ENCODE assay signal across 18 cellular contexts in genomic region chr17:30429155-30429554, GRCh38. TPM values are rescaled to one million over a fixed set of nuclear protein-coding genes. Genes with fewer than 3 reads are reported as not detected.
DNase-seq lines count a peak whose midpoint lies in the region; ATAC-seq and TF ChIP-seq lines count a peak whose summit lies in the region.
"Had no signal": no experiment of that assay in that cellular context is flagged by ENCODE, and none has a peak within 500 bp of the region (broad histone marks: within the 10 kb centered on the region; RNA-seq: fewer than 3 reads in every experiment).

No MANE protein-coding gene starts in this region.

- H3K36me3 ChIP-seq in GM23248 (ENCODE audit: low read depth) = peaks cover 8% of the 10 kb centered on the region

- TF ChIP-seq CTCF in cardiac fibroblast (IDR thresholded peaks at IDR 0.05; ENCODE audit: low read depth, low read length) = no peak
- no peak for TF ChIP-seq CTCF in activated CD8-positive, alpha-beta T cell treated with anti-CD3 and anti-CD28 coated beads for 36 hours (IDR thresholded peaks at IDR 0.05)

- H3K4me1 ChIP-seq in GM23248 (ENCODE audit: insufficient read depth) = peaks cover 27% of the 10 kb centered on the region
- H3K4me1 ChIP-seq: Peyer's patch had no signal

- WGBS in GM23248 (ENCODE audit: low coverage in 1 of 2, low lambda C conversion rate in 2 of 2, missing lambda C conversion rate in 2 of 2), 2 experiments = 8 to 10% methylated on average over 1 of the region's 1 CpG

- H3K9me3 Mint-ChIP-seq in stimulated activated naive CD8-positive, alpha-beta T cell treated with anti-CD3 and anti-CD28 coated beads, Interleukin-15, amount 100 ng/mL, for 72 hours = no peaks in the 10 kb centered on the region
- H3K9me3 Mint-ChIP-seq in activated CD8-positive, alpha-beta T cell treated with anti-CD3 and anti-CD28 coated beads for 36 hours = no peaks in the 10 kb centered on the region
- H3K9me3 Mint-ChIP-seq: activated naive CD4-positive, alpha-beta T cell treated with anti-CD3 and anti-CD28 coated beads, Interleukin-2, amount 50 U/mL, for 24 hours; CD4-positive, CD25-positive, alpha-beta regulatory T cell; H9 had no signal

- peak overlapping the region; percentile 10; the same call in 1 of the 2 replicates for H2AFZ ChIP-seq in GM23248

- no peaks in the 10 kb centered on the region for H3K27me3 Mint-ChIP-seq in stimulated activated naive CD8-positive, alpha-beta T cell treated with anti-CD3 and anti-CD28 coated beads, Interleukin-15, amount 100 ng/mL, for 72 hours
- no peaks in the 10 kb centered on the region for H3K27me3 Mint-ChIP-seq in activated CD8-positive, alpha-beta T cell treated with anti-CD3 and anti-CD28 coated beads for 36 hours
- H3K27me3 Mint-ChIP-seq: activated naive CD4-positive, alpha-beta T cell treated with anti-CD3 and anti-CD28 coated beads, Interleukin-2, amount 50 U/mL, for 24 hours; CD4-positive, CD25-positive, alpha-beta regulatory T cell; progenitor cell of endocrine pancreas had no signal

- peak overlapping the region; percentile 58 for H3K9ac ChIP-seq in GM23248

- POLR2A ChIA-PET in activated CD8-positive, alpha-beta T cell treated with anti-CD3 and anti-CD28 coated beads for 36 hours (lab: Charles Lee) = no interaction called here

- DNase-seq in GM23248 (peak; percentile 84), cardiac fibroblast (ENCODE audit: low read depth in 2 of 2) (peak; percentile 64 to 65), iris pigment epithelial cell (ENCODE audit: low read depth) (peak; percentile 61)
- DNase-seq in stimulated activated naive CD8-positive, alpha-beta T cell treated with anti-CD3 and anti-CD28 coated beads, Interleukin-15, amount 100 ng/mL, for 72 hours = no peak
- DNase-seq in stimulated activated CD8-positive, alpha-beta memory T cell treated with anti-CD3 and anti-CD28 coated beads, Interleukin-4, amount 100 ng/mL, for 48 hours = no peak
- no peak for DNase-seq in activated CD8-positive, alpha-beta T cell treated with anti-CD3 and anti-CD28 coated beads for 36 hours
- DNase-seq: activated CD4-positive, alpha-beta T cell treated with anti-CD3 and anti-CD28 coated beads for 48 hours; CD4-positive, CD25-positive, alpha-beta regulatory T cell; DMS53; foreskin keratinocyte; H9; NCI-H1417 treated with DMSO at 0.1 percent for 48 hours; Peyer's patch; stimulated activated CD4-positive, alpha-beta T cell treated with anti-CD3 and anti-CD28 coated beads, Interleukin-4, amount 100 ng/mL, for 4 hours had no signal

- H3K4me3 Mint-ChIP-seq in stimulated activated naive CD8-positive, alpha-beta T cell treated with anti-CD3 and anti-CD28 coated beads, Interleukin-15, amount 100 ng/mL, for 72 hours = no peak overlapping the region
- no peak overlapping the region for H3K4me3 Mint-ChIP-seq in activated CD8-positive, alpha-beta T cell treated with anti-CD3 and anti-CD28 coated beads for 36 hours
- H3K4me3 Mint-ChIP-seq: activated naive CD4-positive, alpha-beta T cell treated with anti-CD3 and anti-CD28 coated beads, Interleukin-2, amount 50 U/mL, for 24 hours; CD4-positive, CD25-positive, alpha-beta regulatory T cell; H9 had no signal

- H3K4me3 ChIP-seq in GM23248 (0 out of 2 replicates have a peak overlapping the region, but pooled peaks have one; percentile 5), cardiac fibroblast (replicated peaks in 1 of 2; ENCODE audit: low read depth in 2 of 2, low read length in 2 of 2) (no peak overlapping the region)
- H3K4me3 ChIP-seq: Peyer's patch, smooth muscle cell had no signal

- peak overlapping the region; percentile 78 for H3K27ac ChIP-seq in GM23248
- H3K27ac ChIP-seq: foreskin keratinocyte, Peyer's patch had no signal

- intact Hi-C loops in activated CD8-positive, alpha-beta T cell treated with anti-CD3 and anti-CD28 coated beads for 36 hours (cut with micrococcal nuclease) = no loop called here

- peak overlapping the region; percentile 59 for H3K4me2 ChIP-seq in GM23248 (ENCODE audit: unreplicated experiment)
- H3K4me2 ChIP-seq: smooth muscle cell had no signal

- H3K9me2 ChIP-seq in GM23248 (ENCODE audit: insufficient read depth) = no peaks in the 10 kb centered on the region

- no peaks in the 10 kb centered on the region for H3K79me2 ChIP-seq in GM23248 (ENCODE audit: insufficient read depth)

- no peaks in the 10 kb centered on the region for H3K27me3 ChIP-seq in GM23248 (replicated peaks; ENCODE audit: insufficient read depth)
- H3K27me3 ChIP-seq: foreskin keratinocyte, Peyer's patch had no signal

- no peaks in the 10 kb centered on the region for H3K9me3 ChIP-seq in GM23248 (ENCODE audit: low read depth)
- H3K9me3 ChIP-seq: Peyer's patch had no signal

- no peak overlapping the region for H3K27ac Mint-ChIP-seq in stimulated activated naive CD8-positive, alpha-beta T cell treated with anti-CD3 and anti-CD28 coated beads, Interleukin-15, amount 100 ng/mL, for 72 hours
- H3K27ac Mint-ChIP-seq in activated CD8-positive, alpha-beta T cell treated with anti-CD3 and anti-CD28 coated beads for 36 hours = no peak overlapping the region
- H3K27ac Mint-ChIP-seq: CD4-positive, CD25-positive, alpha-beta regulatory T cell; progenitor cell of endocrine pancreas had no signal

- no peaks in the 10 kb centered on the region for H4K20me1 ChIP-seq in GM23248 (ENCODE audit: insufficient read depth)

- no peak for ATAC-seq in stimulated activated naive CD8-positive, alpha-beta T cell treated with anti-CD3 and anti-CD28 coated beads, Interleukin-15, amount 100 ng/mL, for 72 hours
- ATAC-seq in HG03521 (IDR thresholded peaks at IDR 0.05; ENCODE audit: unreplicated experiment) = no peak
- no peak for ATAC-seq in activated CD8-positive, alpha-beta T cell treated with anti-CD3 and anti-CD28 coated beads for 36 hours
- ATAC-seq: foreskin keratinocyte had no signal

- peaks cover 18% of the 10 kb centered on the region for H3K36me3 Mint-ChIP-seq in activated CD8-positive, alpha-beta T cell treated with anti-CD3 and anti-CD28 coated beads for 36 hours (ENCODE audit: low read depth)

- H3K4me1 Mint-ChIP-seq in stimulated activated naive CD8-positive, alpha-beta T cell treated with anti-CD3 and anti-CD28 coated beads, Interleukin-15, amount 100 ng/mL, for 72 hours = no peaks in the 10 kb centered on the region
- H3K4me1 Mint-ChIP-seq in activated CD8-positive, alpha-beta T cell treated with anti-CD3 and anti-CD28 coated beads for 36 hours (ENCODE audit: low read depth) = no peaks in the 10 kb centered on the region
- H3K4me1 Mint-ChIP-seq: activated naive CD4-positive, alpha-beta T cell treated with anti-CD3 and anti-CD28 coated beads, Interleukin-2, amount 50 U/mL, for 24 hours had no signal

- CTCF ChIA-PET in activated CD8-positive, alpha-beta T cell treated with anti-CD3 and anti-CD28 coated beads for 36 hours (lab: Charles Lee) = no interaction called here

- in situ Hi-C loops in GM23248 (cut with MboI) = no loop called here

- peaks cover 23% of the 10 kb centered on the region for H3F3A ChIP-seq in GM23248 (ENCODE audit: insufficient read depth)

RNA-seq across cellular contexts. Expression of gene GOSR1, which starts 48.1 kb away (rescaled TPM):
- total RNA-seq in GM23248 (2014; rRNA removed; shearing (Covaris generic)) = 16.9 and 20.2 TPM in 2 replicates
- polyA plus RNA-seq in GM23248 (2016; fragmentation: Nextera tagmentation; extraction: Ambion mirVana) = 44.2 and 44.8 TPM in 2 replicates
- total RNA-seq in activated CD8-positive, alpha-beta T cell treated with anti-CD3 and anti-CD28 coated beads for 36 hours = 10 to 100 TPM; 37.1 to 38.8 TPM

RNA-seq across cellular contexts. Expression of gene CPD, which starts 50.4 kb away (rescaled TPM):
- 82.5 and 121 TPM in 2 replicates for total RNA-seq in GM23248 (2014; rRNA removed; shearing (Covaris generic))
- polyA plus RNA-seq in GM23248 (2016; fragmentation: Nextera tagmentation; extraction: Ambion mirVana) = 24.6 and 28.0 TPM in 2 replicates
- 10 to 100 TPM; 25.9 to 26.8 TPM for total RNA-seq in activated CD8-positive, alpha-beta T cell treated with anti-CD3 and anti-CD28 coated beads for 36 hours

Comparison
In these comparisons a context has a peak if more than half of its experiments do, and no peak if none do; other contexts are left out.
1. DNase-seq: peak in GM23248 (single experiment), cardiac fibroblast (2 of 2) and iris pigment epithelial cell (single experiment); none in stimulated activated naive CD8-positive, alpha-beta T cell treated with anti-CD3 and anti-CD28 coated beads, Interleukin-15, amount 100 ng/mL, for 72 hours (0 of 2), stimulated activated CD8-positive, alpha-beta memory T cell treated with anti-CD3 and anti-CD28 coated beads, Interleukin-4, amount 100 ng/mL, for 48 hours (single experiment) and activated CD8-positive, alpha-beta T cell treated with anti-CD3 and anti-CD28 coated beads for 36 hours (single experiment).